ENCODE assay signal across 9 cellular contexts in genomic region chr2:86238354-86238753, GRCh38. TPM values are rescaled to one million over a fixed set of nuclear protein-coding genes. Genes with fewer than 3 reads are reported as not detected.
A peak's percentile ranks its signal among the peaks of the same experiment; 100 is the strongest.
DNase-seq lines count a peak whose midpoint lies in the region; ATAC-seq, FAIRE-seq and TF ChIP-seq lines count a peak whose summit lies in the region.
"Had no signal": no experiment of that assay in that cellular context is flagged by ENCODE, and none has a peak within 500 bp of the region (broad histone marks: within the 10 kb centered on the region; RNA-seq: fewer than 3 reads in every experiment).

No MANE protein-coding gene starts in this region.

- DNase-seq in GM19238 (ENCODE audit: insufficient read length, low spot score) (peak; percentile 49), activated T-cell treated with anti-CD3 and anti-CD28 coated beads for 48 hours (ENCODE audit: low read depth) (peak; percentile 31), upper lobe of right lung (no peak), occipital lobe (lab: John Stamatoyannopoulos, UW) (no peak), NCI-H1092 treated with DMSO at 0.1 percent for 48 hours (lab: John Stamatoyannopoulos, UW) (no peak), kidney (no peak)
- DNase-seq in stimulated activated CD4-positive, alpha-beta T cell treated with anti-CD3 and anti-CD28 coated beads, TNF-alpha, amount 100 ng/mL, for 1 hour (ENCODE audit: low read depth in 3 of 3, low spot score in 1 of 3) = peak in 2 of 3 donors; percentile 8 to 25

- TF ChIP-seq CTCF in upper lobe of right lung (IDR thresholded peaks at IDR 0.05) (no peak), kidney (IDR thresholded peaks at IDR 0.05; ENCODE audit: borderline replicate concordance, extremely low read depth, insufficient read depth) (no peak)

- no peaks in the 10 kb centered on the region for H3K27me3 ChIP-seq in upper lobe of right lung

- FAIRE-seq in kidney (lab: Jason Lieb, UNC) = no peak
- FAIRE-seq: astrocyte had no signal

- H3K9ac ChIP-seq in kidney (ENCODE audit: low read length in 2 of 2) = no peak overlapping the region

- H3K27ac ChIP-seq in upper lobe of right lung = no peak overlapping the region
- no peak overlapping the region for H3K27ac ChIP-seq in kidney (ENCODE audit: low read depth in 2 of 2, low read length in 2 of 2)

- no peaks in the 10 kb centered on the region for H3K36me3 ChIP-seq in upper lobe of right lung
- no peaks in the 10 kb centered on the region for H3K36me3 ChIP-seq in kidney (ENCODE audit: control insufficient read depth in 1 of 2, insufficient read depth in 2 of 2, low read length in 2 of 2)

- no peaks in the 10 kb centered on the region for H3K9me3 ChIP-seq in upper lobe of right lung
- H3K9me3 ChIP-seq in kidney (ENCODE audit: control insufficient read depth in 1 of 2, low read length in 2 of 2) = no peaks in the 10 kb centered on the region

- no peak overlapping the region for H3K4me3 ChIP-seq in upper lobe of right lung
- H3K4me3 ChIP-seq in kidney (ENCODE audit: low read length in 2 of 2) = no peak overlapping the region

- intact Hi-C loops in upper lobe of right lung (cut with DNase I) (no loop called here), kidney (cut with DNase I) (no loop called here)

- ATAC-seq in HG03108 (IDR thresholded peaks at IDR 0.05; ENCODE audit: unreplicated experiment) (peak; percentile 93), upper lobe of right lung (no peak)

- H3K4me1 ChIP-seq in upper lobe of right lung (no peaks in the 10 kb centered on the region), kidney (ENCODE audit: control insufficient read depth in 1 of 2, insufficient read depth in 1 of 2, low read depth in 1 of 2, low read length in 2 of 2) (no peaks in the 10 kb centered on the region)

RNA-seq across cellular contexts. Expression of gene MRPL35, which starts 39.1 kb away (rescaled TPM):
- 16.7 TPM for total RNA-seq in upper lobe of right lung
- 54.1 TPM for total RNA-seq in occipital lobe
- total RNA-seq in kidney = 35.0 TPM
- 93.1 TPM for polyA plus RNA-seq in kidney (ENCODE audit: insufficient read depth, low read depth, low replicate concordance)

RNA-seq across cellular contexts. Expression of gene IMMT, which starts 43.1 kb away (rescaled TPM):
- total RNA-seq in upper lobe of right lung (54.9 TPM), occipital lobe (42.3 TPM), kidney (74.0 TPM)
- 113 TPM for polyA plus RNA-seq in kidney (ENCODE audit: insufficient read depth, low read depth, low replicate concordance)

Comparison
In these comparisons a context has a peak if more than half of its experiments do, and no peak if none do; other contexts are left out.
1. DNase-seq: peak in GM19238 (single experiment), activated T-cell treated with anti-CD3 and anti-CD28 coated beads for 48 hours (single experiment) and stimulated activated CD4-positive, alpha-beta T cell treated with anti-CD3 and anti-CD28 coated beads, TNF-alpha, amount 100 ng/mL, for 1 hour (2 of 3); none in upper lobe of right lung (single experiment), occipital lobe (single experiment), NCI-H1092 treated with DMSO at 0.1 percent for 48 hours (single experiment) and kidney (single experiment).